Comparison of ENCODE assay signal across 8 cellular contexts in genomic region chr19:44889830-44890365, GRCh38. TPM values are rescaled to one million over a fixed set of nuclear protein-coding genes. Genes with fewer than 3 reads are reported as not detected.
A peak's percentile ranks its signal among the peaks of the same experiment; 100 is the strongest.
DNase-seq lines count a peak whose midpoint lies in the region; ATAC-seq and TF ChIP-seq lines count a peak whose summit lies in the region.

No MANE protein-coding gene starts in this region.

- H2BK120ac ChIP-seq in mesenchymal stem cell (ENCODE audit: low read depth, low read length) = no peak overlapping the region

- H2AFZ ChIP-seq in mesenchymal stem cell (ENCODE audit: low read depth, low read length) = no peak overlapping the region

- intact Hi-C loops in Right ventricle myocardium inferior (cut with DNase I) = loop anchor here (2.0 kb wide), 2 partner anchors 43 to 65 kb away; partner anchors contain the start of genes CLPTM1 and NECTIN2
- intact Hi-C loops in Right ventricle myocardium superior (cut with DNase I) = no loop called here
- intact Hi-C loops in breast epithelium (cut with DNase I; ENCODE audit: low total_unique reads) = no loop called here
- intact Hi-C loops in upper lobe of right lung (cut with DNase I) = no loop called here

- 71% methylated on average over 17 of the region's 17 CpGs for WGBS in mesenchymal stem cell

- TF ChIP-seq POLR2A in breast epithelium (IDR thresholded peaks at IDR 0.05) = no peak

- H3K27me3 ChIP-seq in breast epithelium = no peaks in the 10 kb centered on the region
- no peaks in the 10 kb centered on the region for H3K27me3 ChIP-seq in mesenchymal stem cell (ENCODE audit: control insufficient read depth in 1 of 2, insufficient read depth in 1 of 2, low read length in 2 of 2)
- H3K27me3 ChIP-seq in upper lobe of right lung = no peaks in the 10 kb centered on the region

- DNase-seq in Right ventricle myocardium inferior (ENCODE audit: missing footprints) (peak; percentile 71), Right ventricle myocardium superior (no peak), breast epithelium (ENCODE audit: low spot score in 2 of 2) (no peak), mesenchymal stem cell (no peak), upper lobe of right lung (no peak), occipital lobe (lab: John Stamatoyannopoulos, UW) (no peak), OCI-M1 (lab: John Stamatoyannopoulos, UW) (no peak)

- TF ChIP-seq CTCF in breast epithelium (IDR thresholded peaks at IDR 0.05) (no peak), upper lobe of right lung (IDR thresholded peaks at IDR 0.05) (no peak)

- H4K91ac ChIP-seq in mesenchymal stem cell (ENCODE audit: low read length) = no peak overlapping the region

- H3K36me3 ChIP-seq in breast epithelium = no peaks in the 10 kb centered on the region
- peaks cover 53 to 64% of the 10 kb centered on the region in 2 experiments for H3K36me3 ChIP-seq in mesenchymal stem cell (ENCODE audit: control insufficient read depth in 1 of 2, insufficient read depth in 2 of 2, low read depth in 1 of 2, low read length in 2 of 2)
- peaks cover 52% of the 10 kb centered on the region for H3K36me3 ChIP-seq in upper lobe of right lung

- H3K4ac ChIP-seq in mesenchymal stem cell (ENCODE audit: low read depth in 1 of 2, low read length in 2 of 2) = peak overlapping the region in 1 of 2 experiments; percentile 21

- ATAC-seq in Right ventricle myocardium inferior (no peak), Right ventricle myocardium superior (ENCODE audit: poor library complexity) (no peak), upper lobe of right lung (no peak), GM21515 (IDR thresholded peaks at IDR 0.05; ENCODE audit: unreplicated experiment) (no peak)

- H3K14ac ChIP-seq in mesenchymal stem cell (ENCODE audit: low read length in 2 of 2) = no peak overlapping the region

- H3K79me1 ChIP-seq in mesenchymal stem cell (replicated peaks; ENCODE audit: low read length, poor library complexity, severe bottlenecking) = peaks cover 23% of the 10 kb centered on the region

- H3K23ac ChIP-seq in mesenchymal stem cell (ENCODE audit: low read length in 2 of 2) = no peak overlapping the region

- no peak overlapping the region for H3K18ac ChIP-seq in mesenchymal stem cell (ENCODE audit: low read depth in 1 of 2, low read length in 2 of 2)

- H3K4me3 ChIP-seq in breast epithelium (peak overlapping the region; percentile 79 to 99 (median 86)), mesenchymal stem cell (ENCODE audit: insufficient read depth in 1 of 2, low read depth in 1 of 2, low read length in 2 of 2) (peak overlapping the region in 1 of 2 experiments; percentile 79), upper lobe of right lung (peak overlapping the region; percentile 67)

- H3K9me3 ChIP-seq in breast epithelium (no peaks in the 10 kb centered on the region), mesenchymal stem cell (ENCODE audit: control insufficient read depth, low read length) (no peaks in the 10 kb centered on the region), upper lobe of right lung (no peaks in the 10 kb centered on the region)

- peak overlapping the region; percentile 93 for H3K9ac ChIP-seq in mesenchymal stem cell (ENCODE audit: low read length)

- no peak overlapping the region for H2BK15ac ChIP-seq in mesenchymal stem cell (ENCODE audit: low read depth, poor library complexity, severe bottlenecking)

- H2BK12ac ChIP-seq in mesenchymal stem cell (ENCODE audit: low read length in 2 of 2) = no peak overlapping the region

- peak overlapping the region; percentile 86 for H3K4me2 ChIP-seq in mesenchymal stem cell (ENCODE audit: low read length, poor library complexity, severe bottlenecking)

- no peak overlapping the region for H2BK5ac ChIP-seq in mesenchymal stem cell (ENCODE audit: low read depth, low read length, poor library complexity, severe bottlenecking)

- H3K4me1 ChIP-seq in breast epithelium (peaks cover 11 to 16% of the 10 kb centered on the region in 2 donors), mesenchymal stem cell (ENCODE audit: control insufficient read depth, insufficient read depth, low read depth, low read length) (peaks cover 16% of the 10 kb centered on the region), upper lobe of right lung (peaks cover 17% of the 10 kb centered on the region)

- peak overlapping the region; percentile 97 to 100 for H3K27ac ChIP-seq in breast epithelium
- H3K27ac ChIP-seq in mesenchymal stem cell (ENCODE audit: low read length, poor library complexity, severe bottlenecking) = peak overlapping the region; percentile 93
- peak overlapping the region; percentile 95 for H3K27ac ChIP-seq in upper lobe of right lung

- H2AK5ac ChIP-seq in mesenchymal stem cell (ENCODE audit: low read length, severe bottlenecking) = no peak overlapping the region

- H4K8ac ChIP-seq in mesenchymal stem cell (ENCODE audit: low read length) = no peak overlapping the region

RNA-seq across cellular contexts. Expression of gene TOMM40, which starts 1.2 kb away (rescaled TPM):
- total RNA-seq in Right ventricle myocardium inferior = 45.3 TPM
- 48.9 TPM for total RNA-seq in Right ventricle myocardium superior
- total RNA-seq in breast epithelium = 10 to 100 TPM; 32.9 to 48.2 (median 39.7) TPM
- 39.7 TPM for polyA plus RNA-seq in mesenchymal stem cell (2013, experiment 1 of 2)
- polyA plus RNA-seq in mesenchymal stem cell (2013, experiment 2 of 2) = 37.9 TPM
- total RNA-seq in upper lobe of right lung = 52.4 TPM
- total RNA-seq in occipital lobe = 23.1 TPM

RNA-seq across cellular contexts. Expression of gene APOE, which starts 15.7 kb away (rescaled TPM):
- 9.9 TPM for total RNA-seq in Right ventricle myocardium inferior
- 13.6 TPM for total RNA-seq in Right ventricle myocardium superior
- total RNA-seq in breast epithelium = 1,000 to 10,000 TPM in 2 of 3 donors, 100 to 1,000 TPM in 1; 439 to 1,162 (median 1,092) TPM
- polyA plus RNA-seq in mesenchymal stem cell (2013, experiment 1 of 2) = 201 TPM
- 208 TPM for polyA plus RNA-seq in mesenchymal stem cell (2013, experiment 2 of 2)
- 565 TPM for total RNA-seq in upper lobe of right lung
- total RNA-seq in occipital lobe = 68.9 TPM

RNA-seq across cellular contexts. Expression of gene APOC1, which starts 24.5 kb away (rescaled TPM):
- total RNA-seq in Right ventricle myocardium inferior (1.4 TPM), Right ventricle myocardium superior (1.00 TPM), breast epithelium (100 to 1,000 TPM in 1 of 3 donors, 10 to 100 TPM in 2; 59.0 to 285 (median 78.7) TPM), upper lobe of right lung (558 TPM), occipital lobe (5.3 TPM)
- 87.8 TPM for polyA plus RNA-seq in mesenchymal stem cell (2013, experiment 1 of 2)
- 82.3 TPM for polyA plus RNA-seq in mesenchymal stem cell (2013, experiment 2 of 2)

RNA-seq across cellular contexts. Expression of gene NECTIN2, which starts 43.8 kb away (rescaled TPM):
- total RNA-seq in Right ventricle myocardium inferior (41.8 TPM), Right ventricle myocardium superior (36.9 TPM), breast epithelium (100 to 1,000 TPM in 1 of 3 donors, 10 to 100 TPM in 2; 28.0 to 114 (median 86.6) TPM), upper lobe of right lung (108 TPM), occipital lobe (29.2 TPM)
- 234 TPM for polyA plus RNA-seq in mesenchymal stem cell (2013, experiment 1 of 2)
- 231 TPM for polyA plus RNA-seq in mesenchymal stem cell (2013, experiment 2 of 2)

RNA-seq across cellular contexts. Expression of gene APOC4, which starts 52.1 kb away (rescaled TPM):
- total RNA-seq in Right ventricle myocardium inferior (not detected), Right ventricle myocardium superior (not detected), breast epithelium (not detected), upper lobe of right lung (not detected), occipital lobe (not detected)
- polyA plus RNA-seq in mesenchymal stem cell (2013, experiment 1 of 2) = not detected
- polyA plus RNA-seq in mesenchymal stem cell (2013, experiment 2 of 2) = not detected
